In genomic region chr4:122450847-122451246, GRCh38 we compare ENCODE assay signal across 9 cellular contexts. TPM values are rescaled to one million over a fixed set of nuclear protein-coding genes. Genes with fewer than 3 reads are reported as not detected.
DNase-seq lines count a peak whose midpoint lies in the region; ATAC-seq, FAIRE-seq and TF ChIP-seq lines count a peak whose summit lies in the region.
"Had no signal": no experiment of that assay in that cellular context is flagged by ENCODE, and none has a peak within 500 bp of the region (broad histone marks: within the 10 kb centered on the region; RNA-seq: fewer than 3 reads in every experiment).

No MANE protein-coding gene starts in this region.

- BruUV-seq in endothelial cell of umbilical vein (replicated peaks; lab: Mats Ljungman, UMichigan), result no TSS peak

- DNase-seq in activated CD4-positive, alpha-beta T cell treated with anti-CD3 and anti-CD28 coated beads for 36 hours, result peak; percentile 47
- DNase-seq in activated CD4-positive, alpha-beta T cell treated with anti-CD3 and anti-CD28 coated beads, Interleukin-2, amount 50 U/mL, for 1 hour, result no peak
- DNase-seq in SK-N-MC (ENCODE audit: low read depth, low spot score) (peak; percentile 10), endothelial cell of umbilical vein (ENCODE audit: low read depth, low spot score) (no peak), psoas muscle (no peak), OCI-M2 (lab: John Stamatoyannopoulos, UW; ENCODE audit: unreplicated experiment) (no peak)

- CTCF ChIA-PET in activated CD4-positive, alpha-beta T cell treated with anti-CD3 and anti-CD28 coated beads for 36 hours (lab: Charles Lee), result interaction anchor here (1.0 to 2.1 kb wide), 3 partner anchors 127 to 140 kb away, joined by 3 to 8 read pairs (median 4); no protein-coding TSS in a partner anchor
- CTCF ChIA-PET in endothelial cell of umbilical vein (lab: Charles Lee), result no interaction called here

- FAIRE-seq in endothelial cell of umbilical vein (lab: Jason Lieb, UNC), result peak; percentile 4

- H3K9ac ChIP-seq in SK-N-MC (ENCODE audit: insufficient read length) (no peak overlapping the region), endothelial cell of umbilical vein (replicated peaks; ENCODE audit: extremely low read depth, insufficient read depth, low read length) (no peak overlapping the region)

- no peaks in the 10 kb centered on the region for H3K79me2 ChIP-seq in endothelial cell of umbilical vein (ENCODE audit: control insufficient read depth, insufficient read depth, low read length)

- H3K4me3 Mint-ChIP-seq in activated CD4-positive, alpha-beta T cell treated with anti-CD3 and anti-CD28 coated beads for 36 hours, result peak overlapping the region; percentile 24
- peak overlapping the region; percentile 30 for H3K4me3 Mint-ChIP-seq in stimulated activated naive CD8-positive, alpha-beta T cell treated with anti-CD3 and anti-CD28 coated beads, Interleukin-15, Interleukin-2, amounts not matched to agents 100 ng/mL and 50 ng/mL, for 24 hours
- no peak overlapping the region for H3K4me3 Mint-ChIP-seq in stimulated activated memory B cell treated with anti-CD40 and anti-IgM and Interleukin-4, amounts not matched to agents 10 μg/mL and 1 μg/mL and 100 μg/mL, for 72 hours

- H2AFZ ChIP-seq in endothelial cell of umbilical vein (ENCODE audit: low read depth, low read length), result no peak overlapping the region

- POLR2A ChIA-PET in activated CD4-positive, alpha-beta T cell treated with anti-CD3 and anti-CD28 coated beads for 36 hours (lab: Charles Lee), result no interaction called here
- POLR2A ChIA-PET in endothelial cell of umbilical vein (lab: Charles Lee), result no interaction called here

- no peaks in the 10 kb centered on the region for H4K20me1 ChIP-seq in endothelial cell of umbilical vein (replicated peaks; ENCODE audit: control insufficient read depth, extremely low read depth, insufficient read depth, low read length)

- peaks cover 42% of the 10 kb centered on the region for H3K36me3 Mint-ChIP-seq in activated CD4-positive, alpha-beta T cell treated with anti-CD3 and anti-CD28 coated beads for 36 hours (ENCODE audit: low read depth)
- H3K36me3 Mint-ChIP-seq in stimulated activated naive CD8-positive, alpha-beta T cell treated with anti-CD3 and anti-CD28 coated beads, Interleukin-15, Interleukin-2, amounts not matched to agents 100 ng/mL and 50 ng/mL, for 24 hours (ENCODE audit: low read depth), result peaks cover 44% of the 10 kb centered on the region
- H3K36me3 Mint-ChIP-seq in stimulated activated memory B cell treated with anti-CD40 and anti-IgM and Interleukin-4, amounts not matched to agents 10 μg/mL and 1 μg/mL and 100 μg/mL, for 72 hours, result no peaks in the 10 kb centered on the region

- TF ChIP-seq CTCF in endothelial cell of umbilical vein (IDR thresholded peaks at IDR 0.05; ENCODE audit: extremely low read depth in 1 of 2, insufficient read depth in 1 of 2, low read depth in 1 of 2, low read length in 2 of 2) (peak in 1 of 2 donors; percentile 8), psoas muscle (IDR thresholded peaks at IDR 0.05) (no peak)

- no peak overlapping the region for H3K27ac ChIP-seq in SK-N-MC
- H3K27ac ChIP-seq in endothelial cell of umbilical vein (ENCODE audit: insufficient read depth, low read depth, low read length), result no peak overlapping the region
- no peak overlapping the region for H3K27ac ChIP-seq in psoas muscle

- H3K4me3 ChIP-seq in SK-N-MC (no peak overlapping the region), endothelial cell of umbilical vein (replicated peaks in 1 of 3; ENCODE audit: insufficient read depth in 1 of 3, low read depth in 1 of 3, low read length in 3 of 3) (no peak overlapping the region), psoas muscle (no peak overlapping the region)
- H3K4me3 ChIP-seq: lung had no signal

- no peak overlapping the region for H3K4me2 ChIP-seq in endothelial cell of umbilical vein (ENCODE audit: insufficient read depth, low read length)

- H3K27ac Mint-ChIP-seq in activated CD4-positive, alpha-beta T cell treated with anti-CD3 and anti-CD28 coated beads for 36 hours, result peak overlapping the region; percentile 88
- H3K27ac Mint-ChIP-seq in stimulated activated naive CD8-positive, alpha-beta T cell treated with anti-CD3 and anti-CD28 coated beads, Interleukin-15, Interleukin-2, amounts not matched to agents 100 ng/mL and 50 ng/mL, for 24 hours, result peak overlapping the region; percentile 83
- no peak overlapping the region for H3K27ac Mint-ChIP-seq in stimulated activated memory B cell treated with anti-CD40 and anti-IgM and Interleukin-4, amounts not matched to agents 10 μg/mL and 1 μg/mL and 100 μg/mL, for 72 hours

- no peaks in the 10 kb centered on the region for H3K9me1 ChIP-seq in endothelial cell of umbilical vein (replicated peaks; ENCODE audit: control insufficient read depth, extremely low read depth, insufficient read depth, low read length)

- no peaks in the 10 kb centered on the region for H3K27me3 Mint-ChIP-seq in activated CD4-positive, alpha-beta T cell treated with anti-CD3 and anti-CD28 coated beads for 36 hours
- H3K27me3 Mint-ChIP-seq in stimulated activated naive CD8-positive, alpha-beta T cell treated with anti-CD3 and anti-CD28 coated beads, Interleukin-15, Interleukin-2, amounts not matched to agents 100 ng/mL and 50 ng/mL, for 24 hours, result peaks cover 4% of the 10 kb centered on the region
- peaks cover 33% of the 10 kb centered on the region for H3K27me3 Mint-ChIP-seq in stimulated activated memory B cell treated with anti-CD40 and anti-IgM and Interleukin-4, amounts not matched to agents 10 μg/mL and 1 μg/mL and 100 μg/mL, for 72 hours

- intact Hi-C loops in activated CD4-positive, alpha-beta T cell treated with anti-CD3 and anti-CD28 coated beads for 36 hours (cut with DNase I, micrococcal nuclease), result loop anchor here (1.0 to 5.0 kb wide), 4 partner anchors 126 to 549 kb away; no protein-coding TSS in a partner anchor
- intact Hi-C loops in endothelial cell of umbilical vein (cut with micrococcal nuclease) (loop anchor here (10.0 kb wide), 1 partner anchor 124 kb away; no protein-coding TSS in a partner anchor), psoas muscle (cut with DNase I) (no loop called here)

- H3K36me3 ChIP-seq in SK-N-MC (ENCODE audit: insufficient read depth, low read length), result no peaks in the 10 kb centered on the region
- no peaks in the 10 kb centered on the region for H3K36me3 ChIP-seq in endothelial cell of umbilical vein (ENCODE audit: control insufficient read depth in 2 of 2, extremely low read depth in 1 of 2, insufficient read depth in 2 of 2, low read length in 2 of 2)
- H3K36me3 ChIP-seq in psoas muscle (ENCODE audit: insufficient read depth in 1 of 2, low read depth in 1 of 2), result no peaks in the 10 kb centered on the region

- peaks cover 20% of the 10 kb centered on the region for H3K4me1 Mint-ChIP-seq in activated CD4-positive, alpha-beta T cell treated with anti-CD3 and anti-CD28 coated beads for 36 hours
- H3K4me1 Mint-ChIP-seq in stimulated activated naive CD8-positive, alpha-beta T cell treated with anti-CD3 and anti-CD28 coated beads, Interleukin-15, Interleukin-2, amounts not matched to agents 100 ng/mL and 50 ng/mL, for 24 hours (ENCODE audit: low read depth), result peaks cover 18% of the 10 kb centered on the region
- H3K4me1 Mint-ChIP-seq in stimulated activated memory B cell treated with anti-CD40 and anti-IgM and Interleukin-4, amounts not matched to agents 10 μg/mL and 1 μg/mL and 100 μg/mL, for 72 hours, result peaks cover 7% of the 10 kb centered on the region

- peak; percentile 64 for ATAC-seq in activated CD4-positive, alpha-beta T cell treated with anti-CD3 and anti-CD28 coated beads for 36 hours
- no peak for ATAC-seq in stimulated activated memory B cell treated with anti-CD40 and anti-IgM and Interleukin-4, amounts not matched to agents 10 μg/mL and 1 μg/mL and 100 μg/mL, for 72 hours
- ATAC-seq in psoas muscle, result no peak

- H3K27me3 ChIP-seq in endothelial cell of umbilical vein (ENCODE audit: control insufficient read depth in 2 of 2, insufficient read depth in 2 of 2, low read length in 2 of 2) (peaks cover 0 to 3% of the 10 kb centered on the region in 2 experiments), psoas muscle (ENCODE audit: insufficient read depth in 3 of 3, low read length in 2 of 3) (no peaks in the 10 kb centered on the region)

- no peaks in the 10 kb centered on the region for H3K9me3 ChIP-seq in SK-N-MC (ENCODE audit: low read depth, low read length)
- H3K9me3 ChIP-seq in endothelial cell of umbilical vein (replicated peaks; ENCODE audit: control insufficient read depth, insufficient read depth, low read length), result no peaks in the 10 kb centered on the region
- H3K9me3 ChIP-seq in psoas muscle, result no peaks in the 10 kb centered on the region

- dilution Hi-C loops in endothelial cell of umbilical vein (cut with MboI; ENCODE audit: extremely low pct_ligation_motif_present, low sequenced_read_pairs), result no loop called here

- H3K9me3 Mint-ChIP-seq in activated CD4-positive, alpha-beta T cell treated with anti-CD3 and anti-CD28 coated beads for 36 hours (ENCODE audit: low read depth), result no peaks in the 10 kb centered on the region
- no peaks in the 10 kb centered on the region for H3K9me3 Mint-ChIP-seq in stimulated activated naive CD8-positive, alpha-beta T cell treated with anti-CD3 and anti-CD28 coated beads, Interleukin-15, Interleukin-2, amounts not matched to agents 100 ng/mL and 50 ng/mL, for 24 hours
- no peaks in the 10 kb centered on the region for H3K9me3 Mint-ChIP-seq in stimulated activated memory B cell treated with anti-CD40 and anti-IgM and Interleukin-4, amounts not matched to agents 10 μg/mL and 1 μg/mL and 100 μg/mL, for 72 hours

- TF ChIP-seq POLR2A in endothelial cell of umbilical vein (IDR thresholded peaks at IDR 0.05; ENCODE audit: low read depth, low read length), result no peak

- no peaks in the 10 kb centered on the region for H3K4me1 ChIP-seq in endothelial cell of umbilical vein (ENCODE audit: control insufficient read depth, extremely low read depth, insufficient read depth, low read length)
- H3K4me1 ChIP-seq in psoas muscle, result no peaks in the 10 kb centered on the region

TF ChIP-seq in endothelial cell of umbilical vein, 7 proteins besides CTCF, POLR2A, EP300 and RAD21 (continues in another document):
- no peak for TF ChIP-seq POLR2AphosphoS5 (IDR thresholded peaks at IDR 0.05; ENCODE audit: insufficient read depth, low read depth, low read length)
- TF ChIP-seq MYC (IDR thresholded peaks at IDR 0.05; ENCODE audit: low read depth, low read length), result no peak
- TF ChIP-seq GATA2 (IDR thresholded peaks at IDR 0.05; ENCODE audit: insufficient read depth, insufficient read length, low read depth, low read length), result no peak

RNA-seq across cellular contexts. Expression of gene IL2, which starts 5.7 kb away (rescaled TPM):
- total RNA-seq in activated CD4-positive, alpha-beta T cell treated with anti-CD3 and anti-CD28 coated beads for 36 hours, result 100 to 1,000 TPM; 168 TPM
- not detected in 2 replicates for total RNA-seq in endothelial cell of umbilical vein
- not detected in 2 replicates for polyA plus RNA-seq in endothelial cell of umbilical vein
- polyA plus RNA-seq in endothelial cell of umbilical vein (2011; cell fraction: cytosol; rRNA removed), result not detected in 2 replicates
- polyA plus RNA-seq in endothelial cell of umbilical vein (2011; cell fraction: nucleus; rRNA removed), result not detected in 2 replicates
- polyA plus RNA-seq in endothelial cell of umbilical vein (2012), result not detected in 2 replicates
- polyA minus RNA-seq in endothelial cell of umbilical vein, result not detected in 2 replicates
- polyA minus RNA-seq in endothelial cell of umbilical vein (2011; cell fraction: cytosol; rRNA and poly(A)+ RNA removed), result not detected
- not detected in 2 replicates for polyA minus RNA-seq in endothelial cell of umbilical vein (2011; cell fraction: nucleus; rRNA and poly(A)+ RNA removed)
- total RNA-seq in psoas muscle, result not detected
- polyA plus RNA-seq in psoas muscle, result not detected
- polyA plus RNA-seq: lung had no signal

Comparison
In these comparisons a context has a peak if more than half of its experiments do, and no peak if none do; other contexts are left out.
1. DNase-seq: peak in activated CD4-positive, alpha-beta T cell treated with anti-CD3 and anti-CD28 coated beads for 36 hours (single experiment) and SK-N-MC (single experiment); none in activated CD4-positive, alpha-beta T cell treated with anti-CD3 and anti-CD28 coated beads, Interleukin-2, amount 50 U/mL, for 1 hour (single experiment), endothelial cell of umbilical vein (single experiment), psoas muscle (0 of 2) and OCI-M2 (single experiment).
2. RNA of gene IL2, which starts 5.7 kb away (total RNA-seq): 168 TPM in activated CD4-positive, alpha-beta T cell treated with anti-CD3 and anti-CD28 coated beads for 36 hours; not detected in endothelial cell of umbilical vein and not detected in psoas muscle; every median in the first group is over 100 times any median in the second.
3. intact Hi-C loops: an anchor here in activated CD4-positive, alpha-beta T cell treated with anti-CD3 and anti-CD28 coated beads for 36 hours (1.0 to 5.0 kb wide) and endothelial cell of umbilical vein (10.0 kb wide); none called in psoas muscle.